ENCODE assay signal across 23 cellular contexts in genomic region chr1:114286179-114286578, GRCh38.
DNase-seq lines count a peak whose midpoint lies in the region; ATAC-seq, FAIRE-seq and TF ChIP-seq lines count a peak whose summit lies in the region.
"Had no signal": no experiment of that assay in that cellular context is flagged by ENCODE, and none has a peak within 500 bp of the region (broad histone marks: within the 10 kb centered on the region; RNA-seq: fewer than 3 reads in every experiment).

No MANE protein-coding gene starts in this region.

- peak in 1 of 2 experiments; percentile 40; a peak in 2 of 4 replicates for TF ChIP-seq RAD21 in K562 (CRISPR knock-in tag; conservative IDR thresholded peaks at IDR 0.05 in 1 of 2, IDR thresholded peaks at IDR 0.05 in 1 of 2)

- no peak overlapping the region for H3K27ac ChIP-seq in GM23248
- H3K27ac ChIP-seq in K562 (ENCODE audit: extremely low read depth, low read depth, low read length) = no peak overlapping the region
- H3K27ac ChIP-seq in foreskin keratinocyte = no peak overlapping the region
- H3K27ac ChIP-seq: adrenal gland, gastroesophageal sphincter, SJCRH30, transverse colon had no signal

- no peaks in the 10 kb centered on the region for H3K79me2 ChIP-seq in GM23248 (ENCODE audit: insufficient read depth)
- no peaks in the 10 kb centered on the region for H3K79me2 ChIP-seq in K562 (ENCODE audit: control insufficient read depth, insufficient read depth, low read length)

- 59 to 63% methylated on average over 1 of the region's 1 CpG for WGBS in GM23248 (ENCODE audit: low coverage in 1 of 2, low lambda C conversion rate in 2 of 2, missing lambda C conversion rate in 2 of 2), 2 experiments
- WGBS in K562 (ENCODE audit: insufficient coverage, low coverage, missing lambda C conversion rate) = 0% methylated on average over 1 of the region's 1 CpG

- no peak for FAIRE-seq in K562 (lab: Jason Lieb, UNC)
- FAIRE-seq: HTR-8/SVneo had no signal

- TF ChIP-seq CTCF in K562 (IDR thresholded peaks at IDR 0.05 in 2 of 3, conservative IDR thresholded peaks at IDR 0.05 in 1 of 3; ENCODE audit: insufficient read depth in 2 of 3, low read depth in 1 of 3, low read length in 3 of 3) = 0 out of 6 replicates have a peak, but pooled peaks have one; percentile 10 to 18 (median 16)
- TF ChIP-seq CTCF in foreskin keratinocyte (conservative IDR thresholded peaks at IDR 0.05) = peak; percentile 38

- intact Hi-C loops in K562 (cut with micrococcal nuclease) = no loop called here

- H3K9ac ChIP-seq in GM23248 (no peak overlapping the region), K562 (ENCODE audit: insufficient read depth in 1 of 2, low read depth in 2 of 2, low read length in 2 of 2) (no peak overlapping the region)

- BruUV-seq in K562 (replicated peaks; lab: Mats Ljungman, UMichigan) = no TSS peak

- POLR2A ChIA-PET in K562 (lab: Yijun Ruan, JAX) = interaction anchor here (0.6 to 0.7 kb wide), 4 partner anchors 10 to 335 kb away, joined by 3 read pairs; no protein-coding TSS in a partner anchor

- no peak overlapping the region for H3K4me3 ChIP-seq in GM23248
- no peak overlapping the region for H3K4me3 ChIP-seq in K562
- H3K4me3 ChIP-seq: adrenal gland, gastroesophageal sphincter, SJCRH30, transverse colon had no signal

- H3K36me3 ChIP-seq in GM23248 (ENCODE audit: low read depth) (no peaks in the 10 kb centered on the region), K562 (ENCODE audit: control insufficient read depth, insufficient read depth, low read length) (no peaks in the 10 kb centered on the region)
- H3K36me3 ChIP-seq: adrenal gland, gastroesophageal sphincter, SJCRH30, transverse colon had no signal

- H3K9me2 ChIP-seq in GM23248 (ENCODE audit: insufficient read depth) = no peaks in the 10 kb centered on the region

- H3K9me1 ChIP-seq in K562 (ENCODE audit: control insufficient read depth, insufficient read depth, low read length) = no peaks in the 10 kb centered on the region

- no peak for ATAC-seq in K562
- no peak for ATAC-seq in foreskin keratinocyte
- no peak for ATAC-seq in GM19452 (IDR thresholded peaks at IDR 0.05; ENCODE audit: unreplicated experiment)
- ATAC-seq: gastroesophageal sphincter, left lobe of liver, PC-3, right cardiac atrium had no signal

- no peak for TF ChIP-seq EP300 in K562 (IDR thresholded peaks at IDR 0.05; ENCODE audit: low read length)

- in situ Hi-C loops in GM23248 (cut with MboI) = loop anchor here (25.0 kb wide), 2 partner anchors 299 to 449 kb away; partner anchors contain the start of gene OLFML3
- in situ Hi-C loops in K562 (cut with MboI) = no loop called here

- H2AFZ ChIP-seq in GM23248 = no peak overlapping the region
- H2AFZ ChIP-seq in K562 (ENCODE audit: low read depth, low read length) = no peak overlapping the region

- H4K20me1 ChIP-seq in GM23248 (ENCODE audit: insufficient read depth) (no peaks in the 10 kb centered on the region), K562 (replicated peaks; ENCODE audit: control insufficient read depth, insufficient read depth, low read length) (no peaks in the 10 kb centered on the region)

- no peak for TF ChIP-seq POLR2A in K562 (conservative IDR thresholded peaks at IDR 0.05)

- no peaks in the 10 kb centered on the region for H3K4me1 ChIP-seq in GM23248 (ENCODE audit: insufficient read depth)
- no peaks in the 10 kb centered on the region for H3K4me1 ChIP-seq in K562 (replicated peaks in 1 of 2; ENCODE audit: control insufficient read depth in 2 of 2, insufficient read depth in 2 of 2, low read length in 2 of 2)
- H3K4me1 ChIP-seq in foreskin keratinocyte = no peaks in the 10 kb centered on the region
- H3K4me1 ChIP-seq: adrenal gland, gastroesophageal sphincter, transverse colon had no signal

- H3K9me3 ChIP-seq in GM23248 (ENCODE audit: low read depth) (no peaks in the 10 kb centered on the region), K562 (replicated peaks; ENCODE audit: control insufficient read depth, insufficient read depth, low read depth, low read length) (no peaks in the 10 kb centered on the region)
- H3K9me3 ChIP-seq: adrenal gland, gastroesophageal sphincter, SJCRH30, transverse colon had no signal

- CTCF ChIA-PET in K562 (lab: Yijun Ruan, JAX; ENCODE audit: low intra/inter-chr PET ratio) = no interaction called here

- DNase-seq in A172 (ENCODE audit: low spot score) (peak; percentile 2), GM23248 (peak; percentile 39), K562 (ENCODE audit: extremely low read depth in 1 of 4, low spot score in 3 of 4) (no peak), foreskin keratinocyte (peak; percentile 1 to 9), H4 (ENCODE audit: low spot score) (no peak), NCI-H1105 treated with DMSO at 0.1 percent for 48 hours (lab: John Stamatoyannopoulos, UW) (no peak), SW 1271 (lab: John Stamatoyannopoulos, UW) (no peak)
- DNase-seq: ACHN; activated CD4-positive, CD25-positive, alpha-beta regulatory T cell; adrenal gland; CD4-positive, alpha-beta memory T cell; NCI-H1436; NCI-H2171; nucleus accumbens; PC-3; right cardiac atrium; stimulated activated naive CD4-positive, alpha-beta T cell; transverse colon had no signal

- no peaks in the 10 kb centered on the region for H3K27me3 ChIP-seq in GM23248 (replicated peaks; ENCODE audit: insufficient read depth)
- H3K27me3 ChIP-seq in K562 (ENCODE audit: control insufficient read depth in 2 of 2, insufficient read depth in 2 of 2, low read length in 2 of 2) = peaks cover 13 to 14% of the 10 kb centered on the region in 2 experiments; a peak in 3 of 5 replicates
- peaks cover 2% of the 10 kb centered on the region for H3K27me3 ChIP-seq in foreskin keratinocyte
- H3K27me3 ChIP-seq: adrenal gland, SJCRH30, transverse colon had no signal

- H3F3A ChIP-seq in GM23248 (ENCODE audit: insufficient read depth) = no peaks in the 10 kb centered on the region

- H3K4me2 ChIP-seq in GM23248 (ENCODE audit: unreplicated experiment) (no peak overlapping the region), K562 (ENCODE audit: insufficient read depth, low read length) (no peak overlapping the region)

TF ChIP-seq in K562, 482 proteins besides CTCF, POLR2A, EP300 and RAD21:
- TF ChIP-seq FOS (IDR thresholded peaks at IDR 0.05; ENCODE audit: extremely low read depth, insufficient read length) (no peak), ZBTB11 (CRISPR knock-in tag; IDR thresholded peaks at IDR 0.05) (peak in 1 of 3 experiments; percentile 46; a peak in 2 of 6 replicates)

Comparison
In these comparisons a context has a peak if more than half of its experiments do, and no peak if none do; other contexts are left out.
1. DNase-seq: peak in A172 (single experiment), GM23248 (single experiment) and foreskin keratinocyte (2 of 2); none in K562 (0 of 4), H4 (single experiment), NCI-H1105 treated with DMSO at 0.1 percent for 48 hours (single experiment) and SW 1271 (0 of 2).